9 cellular contexts compared by ENCODE assay signal in the genomic region with DNA sequence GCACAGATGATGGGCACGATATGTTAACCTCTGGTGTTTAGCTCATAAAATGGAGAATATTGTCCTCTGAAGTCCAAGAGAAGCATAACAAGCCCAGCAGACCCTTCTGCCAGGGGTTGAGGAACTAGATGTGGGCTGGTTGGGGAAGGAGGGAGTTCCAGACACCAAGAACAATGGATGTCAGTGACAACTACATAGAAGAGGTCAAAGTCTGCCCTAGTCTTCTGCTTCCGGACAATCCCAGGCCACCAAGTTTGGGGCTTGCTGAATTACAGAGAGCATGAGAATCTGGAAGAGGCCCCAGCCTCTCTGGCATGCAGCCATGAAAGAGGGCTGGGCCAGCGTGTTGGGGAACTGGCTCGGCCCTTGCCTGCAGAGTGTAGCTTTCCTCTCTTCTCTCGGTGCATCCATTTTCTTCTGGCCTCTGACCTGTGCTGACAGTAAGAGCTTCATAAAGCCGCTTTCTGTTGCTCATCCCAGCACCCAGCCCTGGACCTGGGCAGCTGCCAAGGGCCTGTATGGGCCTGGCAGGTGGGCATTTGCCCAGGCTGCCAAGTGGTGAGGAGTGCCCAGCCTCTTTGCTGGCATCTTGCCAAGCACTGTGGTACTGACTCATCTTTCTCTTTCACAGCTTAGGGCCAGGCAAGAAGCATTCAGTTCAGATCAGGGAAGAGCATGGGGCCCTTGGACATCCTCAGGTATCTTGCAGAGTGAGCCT. TPM values are rescaled to one million over a fixed set of nuclear protein-coding genes. Genes with fewer than 3 reads are reported as not detected.
DNase-seq lines count a peak whose midpoint lies in the region; ATAC-seq and TF ChIP-seq lines count a peak whose summit lies in the region.
"Had no signal": no experiment of that assay in that cellular context is flagged by ENCODE, and none has a peak within 500 bp of the region (broad histone marks: within the 10 kb centered on the region; RNA-seq: fewer than 3 reads in every experiment).

No MANE protein-coding gene starts in this region.

- peaks cover 2% of the 10 kb centered on the region for H3K27me3 Mint-ChIP-seq in activated naive CD8-positive, alpha-beta T cell treated with anti-CD3 and anti-CD28 coated beads, Interleukin-2, amount 50 U/mL, for 24 hours
- H3K27me3 Mint-ChIP-seq in neural progenitor cell (ENCODE audit: insufficient read depth, low read depth), result peaks cover 7% of the 10 kb centered on the region
- H3K27me3 Mint-ChIP-seq in activated T-helper 2 cell treated with anti-CD3 and anti-CD28 coated beads, Interferon-gamma antibody, Interleukin-2, Interleukin-4, amounts not matched to agents 10 μg/mL and 5 μg/mL and 100 μg/mL, durations not matched to agents 14 hours and 24 hours and 36 hours (ENCODE audit: low read depth), result peaks cover 3% of the 10 kb centered on the region
- H3K27me3 Mint-ChIP-seq: dendritic cell treated with granulocyte-macrophage colony-stimulating factor and Interleukin-4, amounts not matched to agents 40 ng/mL and 50 ng/mL, for 4 days had no signal

- no peaks in the 10 kb centered on the region for H3K9me3 Mint-ChIP-seq in activated naive CD8-positive, alpha-beta T cell treated with anti-CD3 and anti-CD28 coated beads, Interleukin-2, amount 50 U/mL, for 24 hours
- H3K9me3 Mint-ChIP-seq in neural progenitor cell, result peaks cover 4% of the 10 kb centered on the region
- H3K9me3 Mint-ChIP-seq in activated T-helper 2 cell treated with anti-CD3 and anti-CD28 coated beads, Interferon-gamma antibody, Interleukin-2, Interleukin-4, amounts not matched to agents 10 μg/mL and 5 μg/mL and 100 μg/mL, durations not matched to agents 14 hours and 24 hours and 36 hours, result no peaks in the 10 kb centered on the region

- no peaks in the 10 kb centered on the region for H3K79me2 ChIP-seq in neural progenitor cell (ENCODE audit: low read depth)

- H3K4me3 ChIP-seq in vagina, result no peak overlapping the region
- no peak overlapping the region for H3K4me3 ChIP-seq in neural progenitor cell

- no peaks in the 10 kb centered on the region for H3F3A ChIP-seq in neural progenitor cell (ENCODE audit: low read depth)

- peak; percentile 46 for ATAC-seq in activated naive CD8-positive, alpha-beta T cell treated with anti-CD3 and anti-CD28 coated beads, Interleukin-2, amount 50 U/mL, for 24 hours
- ATAC-seq in HG03280 (IDR thresholded peaks at IDR 0.05; ENCODE audit: unreplicated experiment), result no peak

- no peak overlapping the region for H3K4me3 Mint-ChIP-seq in activated naive CD8-positive, alpha-beta T cell treated with anti-CD3 and anti-CD28 coated beads, Interleukin-2, amount 50 U/mL, for 24 hours
- no peak overlapping the region for H3K4me3 Mint-ChIP-seq in neural progenitor cell
- no peak overlapping the region for H3K4me3 Mint-ChIP-seq in activated T-helper 2 cell treated with anti-CD3 and anti-CD28 coated beads, Interferon-gamma antibody, Interleukin-2, Interleukin-4, amounts not matched to agents 10 μg/mL and 5 μg/mL and 100 μg/mL, durations not matched to agents 14 hours and 24 hours and 36 hours (ENCODE audit: low read depth)
- H3K4me3 Mint-ChIP-seq: dendritic cell treated with granulocyte-macrophage colony-stimulating factor and Interleukin-4, amounts not matched to agents 40 ng/mL and 50 ng/mL, for 4 days had no signal

- H3K9me3 ChIP-seq in vagina (no peaks in the 10 kb centered on the region), neural progenitor cell (ENCODE audit: low read depth) (no peaks in the 10 kb centered on the region)

- H3K4me1 Mint-ChIP-seq in activated naive CD8-positive, alpha-beta T cell treated with anti-CD3 and anti-CD28 coated beads, Interleukin-2, amount 50 U/mL, for 24 hours, result no peaks in the 10 kb centered on the region
- peaks cover 15% of the 10 kb centered on the region for H3K4me1 Mint-ChIP-seq in neural progenitor cell
- peaks cover 1% of the 10 kb centered on the region for H3K4me1 Mint-ChIP-seq in activated T-helper 2 cell treated with anti-CD3 and anti-CD28 coated beads, Interferon-gamma antibody, Interleukin-2, Interleukin-4, amounts not matched to agents 10 μg/mL and 5 μg/mL and 100 μg/mL, durations not matched to agents 14 hours and 24 hours and 36 hours (ENCODE audit: low read depth)

- DNase-seq in G401 (ENCODE audit: low spot score) (peak; percentile 88), NCI-H2029 treated with DMSO at 0.1 percent for 48 hours (lab: John Stamatoyannopoulos, UW) (peak; percentile 87), iris pigment epithelial cell (ENCODE audit: low read depth) (peak; percentile 66), vagina (ENCODE audit: extremely low spot score in 2 of 2) (peak; percentile 88 to 96), neural progenitor cell (ENCODE audit: low spot score) (no peak)
- no peak for DNase-seq in activated naive CD8-positive, alpha-beta T cell treated with anti-CD3 and anti-CD28 coated beads, Interleukin-2, amount 50 U/mL, for 24 hours
- DNase-seq in activated T-helper 2 cell treated with anti-CD3 and anti-CD28 coated beads, Interferon-gamma antibody, Interleukin-2, Interleukin-4, amounts not matched to agents 10 μg/mL and 5 μg/mL and 100 μg/mL, durations not matched to agents 14 hours and 24 hours and 36 hours (ENCODE audit: low spot score), result no peak

- H3K27me3 ChIP-seq in vagina, result no peaks in the 10 kb centered on the region
- no peaks in the 10 kb centered on the region for H3K27me3 ChIP-seq in neural progenitor cell

- H3K36me3 ChIP-seq in vagina, result no peaks in the 10 kb centered on the region
- no peaks in the 10 kb centered on the region for H3K36me3 ChIP-seq in neural progenitor cell

- no peak for TF ChIP-seq POLR2A in vagina (IDR thresholded peaks at IDR 0.05)

- H4K20me1 ChIP-seq in neural progenitor cell (ENCODE audit: low read depth), result no peaks in the 10 kb centered on the region

- no peak overlapping the region for H3K9ac ChIP-seq in neural progenitor cell

- no peak overlapping the region for H2AFZ ChIP-seq in neural progenitor cell (replicated peaks)

- no peak overlapping the region for H3K4me2 ChIP-seq in neural progenitor cell

- in situ Hi-C loops in G401 (cut with HindIII; ENCODE audit: low sequenced_read_pairs), result no loop called here

- intact Hi-C loops in vagina (cut with DNase I), result no loop called here
- intact Hi-C loops in activated T-helper 2 cell treated with anti-CD3 and anti-CD28 coated beads, Interferon-gamma antibody, Interleukin-2, Interleukin-4, amounts not matched to agents 10 μg/mL and 5 μg/mL and 100 μg/mL, durations not matched to agents 14 hours and 24 hours and 36 hours (cut with micrococcal nuclease), result no loop called here

- peak overlapping the region; percentile 57 for H3K27ac ChIP-seq in vagina
- H3K27ac ChIP-seq in neural progenitor cell, result no peak overlapping the region

- H3K4me1 ChIP-seq in vagina, result peaks cover 49% of the 10 kb centered on the region
- no peaks in the 10 kb centered on the region for H3K4me1 ChIP-seq in neural progenitor cell

- no peak overlapping the region for H3K27ac Mint-ChIP-seq in activated naive CD8-positive, alpha-beta T cell treated with anti-CD3 and anti-CD28 coated beads, Interleukin-2, amount 50 U/mL, for 24 hours
- H3K27ac Mint-ChIP-seq in neural progenitor cell, result no peak overlapping the region
- no peak overlapping the region for H3K27ac Mint-ChIP-seq in activated T-helper 2 cell treated with anti-CD3 and anti-CD28 coated beads, Interferon-gamma antibody, Interleukin-2, Interleukin-4, amounts not matched to agents 10 μg/mL and 5 μg/mL and 100 μg/mL, durations not matched to agents 14 hours and 24 hours and 36 hours
- H3K27ac Mint-ChIP-seq: dendritic cell treated with granulocyte-macrophage colony-stimulating factor and Interleukin-4, amounts not matched to agents 40 ng/mL and 50 ng/mL, for 4 days had no signal

- TF ChIP-seq CTCF in vagina (IDR thresholded peaks at IDR 0.05) (no peak), neural progenitor cell (IDR thresholded peaks at IDR 0.05) (no peak)

- no peaks in the 10 kb centered on the region for H3K36me3 Mint-ChIP-seq in activated naive CD8-positive, alpha-beta T cell treated with anti-CD3 and anti-CD28 coated beads, Interleukin-2, amount 50 U/mL, for 24 hours (ENCODE audit: low read depth)
- H3K36me3 Mint-ChIP-seq in neural progenitor cell, result no peaks in the 10 kb centered on the region
- no peaks in the 10 kb centered on the region for H3K36me3 Mint-ChIP-seq in activated T-helper 2 cell treated with anti-CD3 and anti-CD28 coated beads, Interferon-gamma antibody, Interleukin-2, Interleukin-4, amounts not matched to agents 10 μg/mL and 5 μg/mL and 100 μg/mL, durations not matched to agents 14 hours and 24 hours and 36 hours (ENCODE audit: low read depth)

RNA-seq across cellular contexts. Expression of gene LAPTM4A, which starts 14.6 kb away (rescaled TPM):
- 82.0 and 98.8 TPM in 2 replicates for total RNA-seq in G401 (2014; rRNA removed; shearing (Covaris generic))
- total RNA-seq in vagina (172 TPM), neural progenitor cell (ENCODE audit: low replicate concordance) (170 and 205 TPM in 2 replicates)
- 26.9 and 27.3 TPM in 2 replicates for total RNA-seq in activated T-helper 2 cell treated with anti-CD3 and anti-CD28 coated beads, Interferon-gamma antibody, Interleukin-2, Interleukin-4, amounts not matched to agents 10 μg/mL and 5 μg/mL and 100 μg/mL, durations not matched to agents 14 hours and 24 hours and 36 hours

RNA-seq across cellular contexts. Expression of gene MATN3, which starts 53.6 kb away (rescaled TPM):
- not detected in 2 replicates for total RNA-seq in G401 (2014; rRNA removed; shearing (Covaris generic))
- 3.9 TPM for total RNA-seq in vagina
- 0.45 and 1.7 TPM in 2 replicates for total RNA-seq in neural progenitor cell (ENCODE audit: low replicate concordance)
- total RNA-seq in activated T-helper 2 cell treated with anti-CD3 and anti-CD28 coated beads, Interferon-gamma antibody, Interleukin-2, Interleukin-4, amounts not matched to agents 10 μg/mL and 5 μg/mL and 100 μg/mL, durations not matched to agents 14 hours and 24 hours and 36 hours, result not detected in 2 replicates

Comparison
In these comparisons a context has a peak if more than half of its experiments do, and no peak if none do; other contexts are left out.
1. DNase-seq: peak in G401 (single experiment), NCI-H2029 treated with DMSO at 0.1 percent for 48 hours (single experiment), iris pigment epithelial cell (single experiment) and vagina (2 of 2); none in activated naive CD8-positive, alpha-beta T cell treated with anti-CD3 and anti-CD28 coated beads, Interleukin-2, amount 50 U/mL, for 24 hours (single experiment), neural progenitor cell (single experiment) and activated T-helper 2 cell treated with anti-CD3 and anti-CD28 coated beads, Interferon-gamma antibody, Interleukin-2, Interleukin-4, amounts not matched to agents 10 μg/mL and 5 μg/mL and 100 μg/mL, durations not matched to agents 14 hours and 24 hours and 36 hours (single experiment).